18 cellular contexts compared by ENCODE assay signal in genomic region chr14:93354873-93355272, GRCh38. TPM values are rescaled to one million over a fixed set of nuclear protein-coding genes. Genes with fewer than 3 reads are reported as not detected.
"Had no signal": no experiment of that assay in that cellular context is flagged by ENCODE, and none has a peak within 500 bp of the region (broad histone marks: within the 10 kb centered on the region; RNA-seq: fewer than 3 reads in every experiment).

No MANE protein-coding gene starts in this region.

RNA-seq across cellular contexts. Expression of gene COX8C, which starts 7.9 kb away (rescaled TPM):
- total RNA-seq: dermis microvascular lymphatic vessel endothelial cell; endodermal cell; esophagus mucosa; esophagus squamous epithelium; gastrocnemius medialis; glomerular endothelial cell; kidney epithelial cell; left cardiac atrium; left lung; lower leg skin; lower lobe of right lung; lung microvascular endothelial cell; mesenteric fat pad; mucosa of descending colon; myocyte; naive thymus-derived CD8-positive, alpha-beta T cell had no signal
- polyA plus RNA-seq: heart right ventricle; keratinocyte; naive thymus-derived CD8-positive, alpha-beta T cell had no signal
